Comparison of ENCODE assay signal across 15 cellular contexts in the genomic region with DNA sequence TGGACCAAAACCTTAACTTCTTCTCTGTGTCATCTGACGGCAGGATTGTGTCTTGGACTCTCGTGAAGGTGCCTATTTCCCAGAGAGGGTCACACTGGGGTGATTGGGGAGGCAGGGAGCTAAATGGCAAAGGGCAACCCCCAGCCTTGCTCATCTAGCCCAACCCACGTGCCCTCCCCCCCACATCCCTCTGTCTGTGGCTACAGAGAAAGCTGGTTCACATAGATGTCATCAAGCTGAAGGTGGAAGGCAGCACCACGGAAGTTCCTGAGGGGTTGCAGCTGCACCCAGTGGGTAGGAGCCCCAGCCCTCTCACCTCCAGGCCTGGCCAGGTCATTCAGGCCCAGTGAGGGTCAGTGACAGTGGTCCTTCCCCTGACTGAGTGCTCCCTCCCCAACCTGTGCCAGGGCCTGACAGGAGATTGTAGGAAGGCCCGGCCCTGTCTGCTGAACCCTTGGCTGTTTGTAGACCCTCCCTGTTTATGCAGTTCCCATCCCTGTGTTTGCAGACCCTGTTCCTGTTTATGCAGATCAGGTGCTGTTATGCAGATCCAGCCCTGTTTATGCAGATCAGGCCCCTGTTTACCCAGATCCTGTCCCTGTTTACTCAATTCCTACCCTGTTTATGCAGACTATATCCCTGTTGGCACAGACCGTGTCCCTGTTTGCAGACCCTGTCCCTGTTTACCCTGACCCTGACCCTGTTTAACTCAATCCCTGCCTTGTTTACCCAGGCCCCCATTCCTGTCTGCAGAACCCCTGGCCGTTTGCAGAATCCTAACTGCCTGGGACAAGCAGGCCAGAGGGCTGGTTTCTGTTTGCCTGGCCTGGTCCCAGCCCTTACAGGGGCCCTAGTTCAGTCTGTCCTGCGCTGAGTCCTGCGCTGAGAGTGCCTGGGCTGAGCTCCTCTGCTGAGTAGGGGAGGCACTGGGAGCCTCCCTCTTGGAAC. TPM values are rescaled to one million over a fixed set of nuclear protein-coding genes. Genes with fewer than 3 reads are reported as not detected.
A peak's percentile ranks its signal among the peaks of the same experiment; 100 is the strongest.
DNase-seq lines count a peak whose midpoint lies in the region; ATAC-seq and TF ChIP-seq lines count a peak whose summit lies in the region.
"Had no signal": no experiment of that assay in that cellular context is flagged by ENCODE, and none has a peak within 500 bp of the region (broad histone marks: within the 10 kb centered on the region; RNA-seq: fewer than 3 reads in every experiment).

No MANE protein-coding gene starts in this region.

- H3K9ac ChIP-seq in BLaER1 (peak overlapping the region; percentile 39; the same call in 1 of the 2 replicates), Karpas-422 (ENCODE audit: low read length) (peak overlapping the region; percentile 71), endodermal cell (ENCODE audit: extremely low read depth, low read length, poor library complexity, severe bottlenecking) (no peak overlapping the region)

- whole genome bisulfite sequencing in endodermal cell (ENCODE audit: insufficient coverage in 1 of 2, insufficient read length in 1 of 2), 2 experiments = 65 to 66% methylated on average over 7 to 9 of the region's 9 CpGs

- CTCF ChIA-PET in Calu3 (lab: Charles Lee) = interaction anchor here (0.6 kb wide), 1 partner anchor 471 kb away, joined by 3 read pairs; no protein-coding TSS in a partner anchor

- peak overlapping the region; percentile 17 for H3K4me3 Mint-ChIP-seq in endodermal cell
- H3K4me3 Mint-ChIP-seq in Calu3 (ENCODE audit: low read depth, unreplicated experiment) = no peak overlapping the region
- H3K4me3 Mint-ChIP-seq: activated CD4-positive, alpha-beta memory T cell treated with anti-CD3 and anti-CD28 coated beads, Interleukin-2, amount 10 ng/mL, durations not matched to agents 7 days and 5 days; activated T-helper 1 cell treated with anti-CD3 and anti-CD28 coated beads, Interleukin-12 subunit alpha, Interleukin-12 subunit beta, Interleukin-2, Interleukin-4 antibody, amounts not matched to agents 30 ng/mL and 10 ng/mL and 1 ng/mL, durations not matched to agents 14 hours and 24 hours and 36 hours; neural crest cell had no signal

- ATAC-seq in GM21423 (IDR thresholded peaks at IDR 0.05; ENCODE audit: unreplicated experiment) = no peak
- ATAC-seq in HG03039 (IDR thresholded peaks at IDR 0.05; ENCODE audit: unreplicated experiment) = no peak
- ATAC-seq: right cardiac atrium had no signal

- peak overlapping the region; percentile 78 for H3K27ac Mint-ChIP-seq in endodermal cell
- H3K27ac Mint-ChIP-seq in Calu3 (ENCODE audit: unreplicated experiment) = no peak overlapping the region
- H3K27ac Mint-ChIP-seq: activated CD4-positive, alpha-beta memory T cell treated with anti-CD3 and anti-CD28 coated beads, Interleukin-2, amount 10 ng/mL, durations not matched to agents 7 days and 5 days; activated T-helper 1 cell treated with anti-CD3 and anti-CD28 coated beads, Interleukin-12 subunit alpha, Interleukin-12 subunit beta, Interleukin-2, Interleukin-4 antibody, amounts not matched to agents 30 ng/mL and 10 ng/mL and 1 ng/mL, durations not matched to agents 14 hours and 24 hours and 36 hours had no signal

- TF ChIP-seq CTCF in endodermal cell (conservative IDR thresholded peaks at IDR 0.05) (no peak), Calu3 (IDR thresholded peaks at IDR 0.05; ENCODE audit: unreplicated experiment) (no peak), right atrium auricular region (IDR thresholded peaks at IDR 0.05) (no peak)

- H3K4me1 Mint-ChIP-seq in endodermal cell (peaks cover 42% of the 10 kb centered on the region), Calu3 (ENCODE audit: low read depth, unreplicated experiment) (no peaks in the 10 kb centered on the region)
- H3K4me1 Mint-ChIP-seq: activated CD4-positive, alpha-beta memory T cell treated with anti-CD3 and anti-CD28 coated beads, Interleukin-2, amount 10 ng/mL, durations not matched to agents 7 days and 5 days had no signal

- DNase-seq in Karpas-422 = peak; percentile 77
- DNase-seq in endodermal cell = peak; percentile 80
- DNase-seq in midbrain (lab: John Stamatoyannopoulos, UW) = peak; percentile 58
- DNase-seq in Calu3 = no peak
- no peak for DNase-seq in right atrium auricular region (ENCODE audit: low spot score)
- DNase-seq: activated CD4-positive, alpha-beta memory T cell treated with anti-CD3 and anti-CD28 coated beads, Interleukin-2, amount 10 ng/mL, durations not matched to agents 7 days and 5 days; NCI-H2029; right cardiac atrium had no signal

- no peaks in the 10 kb centered on the region for H3K27me3 ChIP-seq in BLaER1
- no peaks in the 10 kb centered on the region for H3K27me3 ChIP-seq in Karpas-422 (ENCODE audit: low read length)
- peaks cover 12% of the 10 kb centered on the region for H3K27me3 ChIP-seq in endodermal cell (ENCODE audit: control insufficient read depth, insufficient read depth, low read length, poor library complexity, severe bottlenecking)
- no peaks in the 10 kb centered on the region for H3K27me3 ChIP-seq in right atrium auricular region

- H3K36me3 Mint-ChIP-seq in endodermal cell (ENCODE audit: low read depth) (no peaks in the 10 kb centered on the region), Calu3 (ENCODE audit: insufficient read depth, unreplicated experiment) (no peaks in the 10 kb centered on the region)

- intact Hi-C loops in Calu3 (cut with micrococcal nuclease; ENCODE audit: unreplicated experiment) = no loop called here

- no peaks in the 10 kb centered on the region for H3K9me2 ChIP-seq in Karpas-422 (replicated peaks; ENCODE audit: insufficient read depth, low read length)

- H3K27me3 Mint-ChIP-seq in endodermal cell (ENCODE audit: insufficient read depth) (peaks cover 26% of the 10 kb centered on the region), Calu3 (ENCODE audit: unreplicated experiment) (peaks cover 82% of the 10 kb centered on the region)

- H3K36me3 ChIP-seq in BLaER1 (no peaks in the 10 kb centered on the region), Karpas-422 (ENCODE audit: insufficient read depth, low read length) (no peaks in the 10 kb centered on the region), endodermal cell (ENCODE audit: control insufficient read depth, insufficient read depth, low read length) (no peaks in the 10 kb centered on the region), right atrium auricular region (no peaks in the 10 kb centered on the region)

- H3K4me1 ChIP-seq in BLaER1 (peaks cover 45% of the 10 kb centered on the region), Karpas-422 (ENCODE audit: low read length) (peaks cover 97% of the 10 kb centered on the region), endodermal cell (ENCODE audit: control insufficient read depth, insufficient read depth, low read length) (peaks cover 9% of the 10 kb centered on the region), right atrium auricular region (no peaks in the 10 kb centered on the region)

- H3K4me3 ChIP-seq in BLaER1 = no peak overlapping the region
- peak overlapping the region; percentile 62 for H3K4me3 ChIP-seq in Karpas-422 (ENCODE audit: low read length)
- no peak overlapping the region for H3K4me3 ChIP-seq in endodermal cell (ENCODE audit: low read length)
- H3K4me3 ChIP-seq in right atrium auricular region = no peak overlapping the region
- H3K4me3 ChIP-seq: lung had no signal

- H4K20me1 ChIP-seq in BLaER1 (no peaks in the 10 kb centered on the region), Karpas-422 (ENCODE audit: insufficient read depth, low read depth, low read length) (no peaks in the 10 kb centered on the region)

- no peaks in the 10 kb centered on the region for H3K79me2 ChIP-seq in Karpas-422 (ENCODE audit: low read length)

- BruUV-seq in Calu3 (replicated peaks; lab: Mats Ljungman, UMichigan) = no TSS peak

- H3K9me3 Mint-ChIP-seq in endodermal cell (no peaks in the 10 kb centered on the region), Calu3 (ENCODE audit: low read depth, unreplicated experiment) (no peaks in the 10 kb centered on the region)
- H3K9me3 Mint-ChIP-seq: activated CD4-positive, alpha-beta memory T cell treated with anti-CD3 and anti-CD28 coated beads, Interleukin-2, amount 10 ng/mL, durations not matched to agents 7 days and 5 days; activated T-helper 1 cell treated with anti-CD3 and anti-CD28 coated beads, Interleukin-12 subunit alpha, Interleukin-12 subunit beta, Interleukin-2, Interleukin-4 antibody, amounts not matched to agents 30 ng/mL and 10 ng/mL and 1 ng/mL, durations not matched to agents 14 hours and 24 hours and 36 hours; neural crest cell had no signal

- no peaks in the 10 kb centered on the region for H3K9me3 ChIP-seq in BLaER1
- no peaks in the 10 kb centered on the region for H3K9me3 ChIP-seq in Karpas-422 (ENCODE audit: low read length)
- H3K9me3 ChIP-seq in endodermal cell (ENCODE audit: control insufficient read depth, low read length) = no peaks in the 10 kb centered on the region
- H3K9me3 ChIP-seq in right atrium auricular region = no peaks in the 10 kb centered on the region

- H3K4me2 ChIP-seq in BLaER1 (peak overlapping the region; percentile 62), Karpas-422 (ENCODE audit: low read depth, low read length, poor library complexity, severe bottlenecking) (peak overlapping the region; percentile 84)

- H3K27ac ChIP-seq in BLaER1 (peak overlapping the region; percentile 43; the same call in 1 of the 2 replicates), Karpas-422 (ENCODE audit: low read length) (peak overlapping the region; percentile 90), endodermal cell (ENCODE audit: low read depth, low read length) (peak overlapping the region; percentile 18), right atrium auricular region (no peak overlapping the region)

- peak overlapping the region; percentile 5; the same call in 1 of the 2 replicates for H2AFZ ChIP-seq in Karpas-422 (ENCODE audit: low read length)

RNA-seq across cellular contexts. Expression of a gene that starts 10.4 kb away (rescaled TPM):
- total RNA-seq in Karpas-422 (2014; rRNA removed; shearing (Covaris generic); ENCODE audit: low replicate concordance) = 14.1 and 16.0 TPM in 2 replicates
- total RNA-seq in endodermal cell (10 to 100 TPM in 1 of 2 donors, 1 to 10 TPM in 1; 7.1 to 14.5 TPM), Calu3 (2022) (not detected in 2 replicates), right atrium auricular region (under 1 TPM in 1 of 2 donors, not detected in 1; 0.75 TPM)
- 19.4 TPM for polyA plus RNA-seq in endodermal cell (2013, experiment 1 of 2)
- polyA plus RNA-seq in endodermal cell (2013, experiment 2 of 2) = 17.3 TPM
- total RNA-seq: activated CD4-positive, alpha-beta memory T cell treated with anti-CD3 and anti-CD28 coated beads, Interleukin-2, amount 10 ng/mL, durations not matched to agents 7 days and 5 days; activated T-helper 1 cell treated with anti-CD3 and anti-CD28 coated beads, Interleukin-12 subunit alpha, Interleukin-12 subunit beta, Interleukin-2, Interleukin-4 antibody, amounts not matched to agents 30 ng/mL and 10 ng/mL and 1 ng/mL, durations not matched to agents 14 hours and 24 hours and 36 hours; NCI-H460 had no signal

RNA-seq across cellular contexts. Expression of a gene that starts 53.8 kb away (rescaled TPM):
- 1.6 and 3.4 TPM in 2 replicates for total RNA-seq in Karpas-422 (2014; rRNA removed; shearing (Covaris generic); ENCODE audit: low replicate concordance)
- total RNA-seq in endodermal cell (1 to 10 TPM; 2.5 to 4.1 TPM), Calu3 (2022) (not detected in 2 replicates), right atrium auricular region (not detected)
- polyA plus RNA-seq in endodermal cell (2013, experiment 1 of 2) = 3.0 TPM
- 1.5 TPM for polyA plus RNA-seq in endodermal cell (2013, experiment 2 of 2)
- total RNA-seq: activated CD4-positive, alpha-beta memory T cell treated with anti-CD3 and anti-CD28 coated beads, Interleukin-2, amount 10 ng/mL, durations not matched to agents 7 days and 5 days; activated T-helper 1 cell treated with anti-CD3 and anti-CD28 coated beads, Interleukin-12 subunit alpha, Interleukin-12 subunit beta, Interleukin-2, Interleukin-4 antibody, amounts not matched to agents 30 ng/mL and 10 ng/mL and 1 ng/mL, durations not matched to agents 14 hours and 24 hours and 36 hours; right cardiac atrium had no signal

RNA-seq across cellular contexts. Expression of a gene that starts 54.0 kb away (rescaled TPM):
- 3.7 and 4.5 TPM in 2 replicates for total RNA-seq in Karpas-422 (2014; rRNA removed; shearing (Covaris generic); ENCODE audit: low replicate concordance)
- total RNA-seq in endodermal cell = 10 to 100 TPM; 17.1 to 19.6 TPM
- 20.6 TPM for polyA plus RNA-seq in endodermal cell (2013, experiment 1 of 2)
- 19.0 TPM for polyA plus RNA-seq in endodermal cell (2013, experiment 2 of 2)
- total RNA-seq in Calu3 (2022) = 10.3 and 13.1 TPM in 2 replicates
- 10 to 100 TPM; 10.5 to 19.9 TPM for total RNA-seq in right atrium auricular region

Comparison
In these comparisons a context has a peak if more than half of its experiments do, and no peak if none do; other contexts are left out.
1. H3K27ac ChIP-seq: peak in BLaER1 (single experiment), Karpas-422 (single experiment) and endodermal cell (single experiment); none in right atrium auricular region (0 of 2).
2. DNase-seq: peak in Karpas-422 (single experiment), endodermal cell (single experiment) and midbrain (single experiment); none in Calu3 (single experiment) and right atrium auricular region (single experiment).